ENCODE assay signal across 28 cellular contexts in genomic region chr11:109236696-109237095, GRCh38.
DNase-seq lines count a peak whose midpoint lies in the region; ATAC-seq, FAIRE-seq and TF ChIP-seq lines count a peak whose summit lies in the region.
"Had no signal": no experiment of that assay in that cellular context is flagged by ENCODE, and none has a peak within 500 bp of the region (broad histone marks: within the 10 kb centered on the region; RNA-seq: fewer than 3 reads in every experiment).

No MANE protein-coding gene starts in this region.

- peaks cover 9% of the 10 kb centered on the region for H3K9me3 Mint-ChIP-seq in Calu3 (ENCODE audit: low read depth, unreplicated experiment)
- H3K9me3 Mint-ChIP-seq: activated naive CD8-positive, alpha-beta T cell treated with anti-CD3 and anti-CD28 coated beads, Interleukin-2, amount 10 ng/mL, durations not matched to agents 7 days and 5 days had no signal

- H3K36me3 ChIP-seq in pancreas, result no peaks in the 10 kb centered on the region
- H3K36me3 ChIP-seq in esophagus squamous epithelium, result no peaks in the 10 kb centered on the region
- H3K36me3 ChIP-seq: ascending aorta, SJSA1, transverse colon had no signal

- H3K27ac Mint-ChIP-seq in Calu3 (ENCODE audit: unreplicated experiment), result peak overlapping the region; percentile 0
- H3K27ac Mint-ChIP-seq: activated B cell treated with CpG ODN at 0.5 μM for 24 hours; activated naive CD8-positive, alpha-beta T cell treated with anti-CD3 and anti-CD28 coated beads, Interleukin-2, amount 10 ng/mL, durations not matched to agents 7 days and 5 days; activated T-cell treated with anti-CD3 and anti-CD28 coated beads, Interleukin-2, amount 50 U/mL, for 24 hours; CD14-positive monocyte; dendritic cell treated with granulocyte-macrophage colony-stimulating factor and Interleukin-4, amounts not matched to agents 40 ng/mL and 50 ng/mL, for 4 days; naive thymus-derived CD4-positive, alpha-beta T cell; stimulated activated effector memory CD8-positive, alpha-beta T cell treated with anti-CD3 and anti-CD28 coated beads, Interleukin-12 subunit alpha, Interleukin-12 subunit beta, amount 100 ng/mL, for 72 hours had no signal

- no TSS peak for BruUV-seq in Calu3 (replicated peaks; lab: Mats Ljungman, UMichigan)

- H3K4me3 Mint-ChIP-seq in Calu3 (ENCODE audit: low read depth, unreplicated experiment), result no peak overlapping the region
- H3K4me3 Mint-ChIP-seq: activated B cell treated with CpG ODN at 0.5 μM for 24 hours; activated naive CD8-positive, alpha-beta T cell treated with anti-CD3 and anti-CD28 coated beads, Interleukin-2, amount 10 ng/mL, durations not matched to agents 7 days and 5 days; activated T-cell treated with anti-CD3 and anti-CD28 coated beads, Interleukin-2, amount 50 U/mL, for 24 hours; CD14-positive monocyte; central memory CD8-positive, alpha-beta T cell; dendritic cell treated with granulocyte-macrophage colony-stimulating factor and Interleukin-4, amounts not matched to agents 40 ng/mL and 50 ng/mL, for 4 days; naive thymus-derived CD4-positive, alpha-beta T cell; stimulated activated effector memory CD8-positive, alpha-beta T cell treated with anti-CD3 and anti-CD28 coated beads, Interleukin-12 subunit alpha, Interleukin-12 subunit beta, amount 100 ng/mL, for 72 hours had no signal

- H3K27me3 ChIP-seq in pancreas (no peaks in the 10 kb centered on the region), esophagus squamous epithelium (no peaks in the 10 kb centered on the region)
- H3K27me3 ChIP-seq: ascending aorta, SJSA1, transverse colon had no signal

- peak in 3 of 4 donors; percentile 41 to 62 (median 46) for ATAC-seq in pancreas
- ATAC-seq: K562; naive thymus-derived CD4-positive, alpha-beta T cell; stimulated activated effector memory CD8-positive, alpha-beta T cell treated with anti-CD3 and anti-CD28 coated beads, Interleukin-12 subunit alpha, Interleukin-12 subunit beta, amount 100 ng/mL, for 72 hours had no signal

- no peaks in the 10 kb centered on the region for H3K4me1 Mint-ChIP-seq in Calu3 (ENCODE audit: low read depth, unreplicated experiment)
- H3K4me1 Mint-ChIP-seq: activated B cell treated with CpG ODN at 0.5 μM for 24 hours; activated naive CD8-positive, alpha-beta T cell treated with anti-CD3 and anti-CD28 coated beads, Interleukin-2, amount 10 ng/mL, durations not matched to agents 7 days and 5 days; CD14-positive monocyte; central memory CD8-positive, alpha-beta T cell; naive thymus-derived CD4-positive, alpha-beta T cell; stimulated activated effector memory CD8-positive, alpha-beta T cell treated with anti-CD3 and anti-CD28 coated beads, Interleukin-12 subunit alpha, Interleukin-12 subunit beta, amount 100 ng/mL, for 72 hours had no signal

- DNase-seq in Calu3 (no peak), amniotic epithelial cell (ENCODE audit: low read depth) (peak; percentile 50), fibroblast of the aortic adventitia (ENCODE audit: low read depth) (peak; percentile 47), pancreas (no peak), esophagus squamous epithelium (lab: John Stamatoyannopoulos, UW) (no peak), UCSD-AML1 (lab: John Stamatoyannopoulos, UW; ENCODE audit: unreplicated experiment) (no peak), activated gamma-delta T cell treated with Interleukin-2 at 50 U/mL for 16 hours (no peak)
- DNase-seq: activated B cell treated with CpG ODN at 0.5 μM for 24 hours; activated effector memory CD4-positive, alpha-beta T cell treated with anti-CD3 and anti-CD28 coated beads, Interleukin-2, amount 50 U/mL, for 16 hours; activated naive CD8-positive, alpha-beta T cell treated with anti-CD3 and anti-CD28 coated beads, Interleukin-2, amount 10 ng/mL, durations not matched to agents 7 days and 5 days; activated T-cell treated with anti-CD3 and anti-CD28 coated beads, Interleukin-2, amount 50 U/mL, for 24 hours; DMS79 treated with DMSO at 0.1 percent for 48 hours; hypothalamus; naive thymus-derived CD4-positive, alpha-beta T cell; NCI-H1092; NCI-H187 treated with DMSO at 0.1 percent for 48 hours; NCI-H2171; NCI-H510A; nucleus accumbens; RPMI8226; transverse colon had no signal

- no peaks in the 10 kb centered on the region for H3K36me3 Mint-ChIP-seq in Calu3 (ENCODE audit: insufficient read depth, unreplicated experiment)
- H3K36me3 Mint-ChIP-seq: activated naive CD8-positive, alpha-beta T cell treated with anti-CD3 and anti-CD28 coated beads, Interleukin-2, amount 10 ng/mL, durations not matched to agents 7 days and 5 days; CD14-positive monocyte; naive thymus-derived CD4-positive, alpha-beta T cell; stimulated activated effector memory CD8-positive, alpha-beta T cell treated with anti-CD3 and anti-CD28 coated beads, Interleukin-12 subunit alpha, Interleukin-12 subunit beta, amount 100 ng/mL, for 72 hours had no signal

- 7 to 12% methylated on average over 1 of the region's 1 CpG for WGBS in pancreas, 2 donors
- WGBS in esophagus squamous epithelium, 2 donors, result 20 to 72% methylated on average over 1 of the region's 1 CpG

- FAIRE-seq in pancreas (lab: Jason Lieb, UNC), result no peak
- FAIRE-seq: K562 had no signal

- no peaks in the 10 kb centered on the region for H3K27me3 Mint-ChIP-seq in Calu3 (ENCODE audit: unreplicated experiment)
- H3K27me3 Mint-ChIP-seq: activated B cell treated with CpG ODN at 0.5 μM for 24 hours; activated naive CD8-positive, alpha-beta T cell treated with anti-CD3 and anti-CD28 coated beads, Interleukin-2, amount 10 ng/mL, durations not matched to agents 7 days and 5 days; activated T-cell treated with anti-CD3 and anti-CD28 coated beads, Interleukin-2, amount 50 U/mL, for 24 hours; central memory CD8-positive, alpha-beta T cell; dendritic cell treated with granulocyte-macrophage colony-stimulating factor and Interleukin-4, amounts not matched to agents 40 ng/mL and 50 ng/mL, for 4 days had no signal

- H3K4me1 ChIP-seq in pancreas (no peaks in the 10 kb centered on the region), esophagus squamous epithelium (peaks cover 0 to 4% (median 0%) of the 10 kb centered on the region in 3 donors)
- H3K4me1 ChIP-seq: ascending aorta, SJSA1, transverse colon had no signal

- no peak for TF ChIP-seq CTCF in Calu3 (IDR thresholded peaks at IDR 0.05; ENCODE audit: unreplicated experiment)
- TF ChIP-seq CTCF in fibroblast of the aortic adventitia (IDR thresholded peaks at IDR 0.05; ENCODE audit: insufficient read depth, low read length), result no peak
- no peak for TF ChIP-seq CTCF in pancreas (IDR thresholded peaks at IDR 0.05)
- TF ChIP-seq CTCF in esophagus squamous epithelium (IDR thresholded peaks at IDR 0.05), result no peak

- intact Hi-C loops in Calu3 (cut with micrococcal nuclease; ENCODE audit: unreplicated experiment), result no loop called here
- intact Hi-C loops in pancreas (cut with DNase I), result no loop called here
- intact Hi-C loops in esophagus squamous epithelium (cut with DNase I), result no loop called here

- CTCF ChIA-PET in Calu3 (lab: Charles Lee), result no interaction called here

- H3K9me3 ChIP-seq in pancreas (no peaks in the 10 kb centered on the region), esophagus squamous epithelium (peaks cover 0 to 6% (median 0%) of the 10 kb centered on the region in 3 donors)
- H3K9me3 ChIP-seq: ascending aorta, SJSA1, transverse colon had no signal

- H3K4me3 ChIP-seq in fibroblast of the aortic adventitia (ENCODE audit: low read depth, low read length) (no peak overlapping the region), pancreas (no peak overlapping the region), esophagus squamous epithelium (no peak overlapping the region)
- H3K4me3 ChIP-seq: ascending aorta, K562, SJSA1, transverse colon had no signal

- no peak for TF ChIP-seq POLR2A in esophagus squamous epithelium (IDR thresholded peaks at IDR 0.05)

- H3K27ac ChIP-seq in pancreas (no peak overlapping the region), esophagus squamous epithelium (no peak overlapping the region)
- H3K27ac ChIP-seq: ascending aorta, SJSA1, transverse colon had no signal

Comparison
In these comparisons a context has a peak if more than half of its experiments do, and no peak if none do; other contexts are left out.
1. DNase-seq: peak in amniotic epithelial cell (single experiment) and fibroblast of the aortic adventitia (single experiment); none in Calu3 (single experiment), pancreas (0 of 6), esophagus squamous epithelium (single experiment), UCSD-AML1 (single experiment) and activated gamma-delta T cell treated with Interleukin-2 at 50 U/mL for 16 hours (single experiment).